In the genomic region with DNA sequence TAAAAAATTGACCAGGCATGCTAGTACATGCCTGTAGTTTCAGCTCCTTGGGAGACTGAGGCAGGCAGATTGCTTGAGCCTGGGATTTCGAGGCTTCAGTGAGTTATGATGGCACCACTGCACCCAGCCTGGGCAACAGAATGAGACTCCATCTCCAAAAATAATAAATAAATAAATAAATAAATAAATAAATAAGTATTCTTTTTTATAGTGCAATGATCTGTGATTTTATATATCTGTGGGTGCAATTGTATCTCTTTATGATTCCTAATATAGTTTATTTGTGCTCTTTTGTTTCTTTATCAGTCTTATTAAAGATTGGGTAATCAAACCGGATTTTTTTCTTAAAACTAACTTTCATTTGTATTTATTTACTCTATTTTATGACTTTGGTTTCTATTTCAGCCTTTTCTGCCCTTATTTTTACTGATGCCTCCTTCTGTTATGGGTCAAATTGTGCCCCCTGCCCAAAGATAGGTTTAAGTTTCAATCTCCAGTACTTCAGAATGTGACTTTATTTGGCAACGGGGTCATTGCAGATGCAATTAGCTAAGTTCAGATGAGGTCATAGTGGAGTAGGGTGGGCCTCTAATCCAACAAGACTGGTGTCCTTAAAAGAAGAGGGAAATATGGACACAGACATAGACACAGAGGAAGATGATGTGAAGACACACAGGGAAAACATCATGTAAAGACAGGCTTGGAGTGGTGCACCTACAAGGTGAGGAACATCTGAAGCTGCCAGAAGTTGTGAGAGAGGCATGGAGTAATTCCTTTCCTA, we compare ENCODE assay signal across 1 cellular context.
TF ChIP-seq lines count a peak whose summit lies in the region.

No MANE protein-coding gene starts in this region.

TF ChIP-seq in HEK293, 187 proteins besides CTCF, POLR2A, EP300 and RAD21 (continued from another document):
- TF ChIP-seq, protein P1, sequence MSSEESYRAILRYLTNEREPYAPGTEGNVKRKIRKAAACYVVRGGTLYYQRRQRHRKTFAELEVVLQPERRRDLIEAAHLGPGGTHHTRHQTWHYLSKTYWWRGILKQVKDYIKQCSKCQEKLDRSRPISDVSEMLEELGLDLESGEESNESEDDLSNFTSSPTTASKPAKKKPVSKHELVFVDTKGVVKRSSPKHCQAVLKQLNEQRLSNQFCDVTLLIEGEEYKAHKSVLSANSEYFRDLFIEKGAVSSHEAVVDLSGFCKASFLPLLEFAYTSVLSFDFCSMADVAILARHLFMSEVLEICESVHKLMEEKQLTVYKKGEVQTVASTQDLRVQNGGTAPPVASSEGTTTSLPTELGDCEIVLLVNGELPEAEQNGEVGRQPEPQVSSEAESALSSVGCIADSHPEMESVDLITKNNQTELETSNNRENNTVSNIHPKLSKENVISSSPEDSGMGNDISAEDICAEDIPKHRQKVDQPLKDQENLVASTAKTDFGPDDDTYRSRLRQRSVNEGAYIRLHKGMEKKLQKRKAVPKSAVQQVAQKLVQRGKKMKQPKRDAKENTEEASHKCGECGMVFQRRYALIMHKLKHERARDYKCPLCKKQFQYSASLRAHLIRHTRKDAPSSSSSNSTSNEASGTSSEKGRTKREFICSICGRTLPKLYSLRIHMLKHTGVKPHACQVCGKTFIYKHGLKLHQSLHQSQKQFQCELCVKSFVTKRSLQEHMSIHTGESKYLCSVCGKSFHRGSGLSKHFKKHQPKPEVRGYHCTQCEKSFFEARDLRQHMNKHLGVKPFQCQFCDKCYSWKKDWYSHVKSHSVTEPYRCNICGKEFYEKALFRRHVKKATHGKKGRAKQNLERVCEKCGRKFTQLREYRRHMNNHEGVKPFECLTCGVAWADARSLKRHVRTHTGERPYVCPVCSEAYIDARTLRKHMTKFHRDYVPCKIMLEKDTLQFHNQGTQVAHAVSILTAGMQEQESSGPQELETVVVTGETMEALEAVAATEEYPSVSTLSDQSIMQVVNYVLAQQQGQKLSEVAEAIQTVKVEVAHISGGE (tag by site-specific recombination; conservative IDR thresholded peaks at IDR 0.05; ENCODE audit: low read depth), result peak; percentile 66; the same call in 1 of the 2 replicates
- no peak for TF ChIP-seq ZNF133 (tag by site-specific recombination; IDR thresholded peaks at IDR 0.05)
- TF ChIP-seq, protein P2, sequence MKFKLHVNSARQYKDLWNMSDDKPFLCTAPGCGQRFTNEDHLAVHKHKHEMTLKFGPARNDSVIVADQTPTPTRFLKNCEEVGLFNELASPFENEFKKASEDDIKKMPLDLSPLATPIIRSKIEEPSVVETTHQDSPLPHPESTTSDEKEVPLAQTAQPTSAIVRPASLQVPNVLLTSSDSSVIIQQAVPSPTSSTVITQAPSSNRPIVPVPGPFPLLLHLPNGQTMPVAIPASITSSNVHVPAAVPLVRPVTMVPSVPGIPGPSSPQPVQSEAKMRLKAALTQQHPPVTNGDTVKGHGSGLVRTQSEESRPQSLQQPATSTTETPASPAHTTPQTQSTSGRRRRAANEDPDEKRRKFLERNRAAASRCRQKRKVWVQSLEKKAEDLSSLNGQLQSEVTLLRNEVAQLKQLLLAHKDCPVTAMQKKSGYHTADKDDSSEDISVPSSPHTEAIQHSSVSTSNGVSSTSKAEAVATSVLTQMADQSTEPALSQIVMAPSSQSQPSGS (tag by site-specific recombination; IDR thresholded peaks at IDR 0.05; ENCODE audit: low read depth), result peak; percentile 63; the same call in 1 of the 2 replicates
TF ChIP-seq in HEK293: peak in this region for 18.
